Comparison of ENCODE assay signal across 21 cellular contexts in the genomic region with DNA sequence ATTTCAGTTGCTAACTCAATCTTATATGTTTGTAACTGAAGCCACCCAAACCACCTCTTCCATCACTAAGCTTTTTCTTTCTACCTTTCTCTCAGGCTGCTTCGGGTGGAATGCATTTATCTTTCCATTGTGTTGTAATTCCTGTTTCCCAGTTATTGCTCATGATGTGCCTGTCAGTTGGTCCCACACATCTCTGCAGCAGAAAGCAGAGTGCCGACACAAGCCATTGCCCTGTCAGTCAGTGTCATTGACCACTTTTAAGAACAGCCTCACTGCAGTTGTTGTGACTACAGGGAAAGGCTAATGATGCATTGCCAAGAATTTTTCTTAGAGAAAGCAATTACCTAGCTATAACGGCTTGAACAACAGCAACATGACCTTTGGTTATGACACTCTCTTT. TPM values are rescaled to one million over a fixed set of nuclear protein-coding genes. Genes with fewer than 3 reads are reported as not detected.
DNase-seq lines count a peak whose midpoint lies in the region; ATAC-seq, FAIRE-seq and TF ChIP-seq lines count a peak whose summit lies in the region.
"Had no signal": no experiment of that assay in that cellular context is flagged by ENCODE, and none has a peak within 500 bp of the region (broad histone marks: within the 10 kb centered on the region; RNA-seq: fewer than 3 reads in every experiment).

No MANE protein-coding gene starts in this region.

- no peaks in the 10 kb centered on the region for H3K9me3 Mint-ChIP-seq in GM23338
- H3K9me3 Mint-ChIP-seq: CD8-positive, alpha-beta T cell had no signal

- no peaks in the 10 kb centered on the region for H3K9me3 ChIP-seq in small intestine (ENCODE audit: control insufficient read depth, low read depth)
- H3K9me3 ChIP-seq: A549; BLaER1 treated with 17β-estradiol and CSF1 and Interleukin-3, amounts not matched to agents 10 nM and 100 nM; Caco-2 had no signal

- H3K4me1 Mint-ChIP-seq in GM23338, result no peaks in the 10 kb centered on the region
- H3K4me1 Mint-ChIP-seq: B cell had no signal

- no peaks in the 10 kb centered on the region for H3K36me3 Mint-ChIP-seq in GM23338 (ENCODE audit: low read depth)
- H3K36me3 Mint-ChIP-seq: CD8-positive, alpha-beta T cell had no signal

- no peaks in the 10 kb centered on the region for H3K27me3 Mint-ChIP-seq in GM23338 (ENCODE audit: insufficient read depth, low read depth, poor library complexity)
- H3K27me3 Mint-ChIP-seq: B cell; CD4-positive, alpha-beta T cell had no signal

- ATAC-seq in GM23338, result no peak
- no peak for ATAC-seq in HG03280 (IDR thresholded peaks at IDR 0.05; ENCODE audit: unreplicated experiment)
- ATAC-seq in HG03354 (IDR thresholded peaks at IDR 0.05; ENCODE audit: poor library complexity, severe bottlenecking, unreplicated experiment), result no peak
- ATAC-seq: A549; CD8-positive, alpha-beta T cell had no signal

- no peaks in the 10 kb centered on the region for H3F3A ChIP-seq in GM23338 (replicated peaks; ENCODE audit: low read depth)

- H2AFZ ChIP-seq in GM23338, result peak overlapping the region; percentile 66; the same call in 1 of the 2 replicates

- no peak overlapping the region for H3K27ac Mint-ChIP-seq in GM23338
- H3K27ac Mint-ChIP-seq: B cell; CD4-positive, alpha-beta T cell; CD8-positive, alpha-beta T cell had no signal

- no peak overlapping the region for H3K4me2 ChIP-seq in GM23338
- H3K4me2 ChIP-seq: A549; BLaER1 treated with 17β-estradiol and CSF1 and Interleukin-3, amounts not matched to agents 10 nM and 100 nM had no signal

- no peak overlapping the region for H3K4me3 Mint-ChIP-seq in GM23338
- H3K4me3 Mint-ChIP-seq: B cell; CD4-positive, alpha-beta T cell; CD8-positive, alpha-beta T cell had no signal

- H3K4me1 ChIP-seq in GM23338 (ENCODE audit: insufficient read depth), result no peaks in the 10 kb centered on the region
- no peaks in the 10 kb centered on the region for H3K4me1 ChIP-seq in small intestine (ENCODE audit: control insufficient read depth in 2 of 2, insufficient read depth in 1 of 2, low read depth in 1 of 2, low read length in 1 of 2)
- H3K4me1 ChIP-seq: A549; BLaER1 treated with 17β-estradiol and CSF1 and Interleukin-3, amounts not matched to agents 10 nM and 100 nM; Caco-2 had no signal

- TF ChIP-seq CTCF in GM23338 (conservative IDR thresholded peaks at IDR 0.05; ENCODE audit: low read depth in 2 of 2), result no peak

- no peaks in the 10 kb centered on the region for H3K79me2 ChIP-seq in GM23338 (replicated peaks; ENCODE audit: insufficient read depth)

- H3K36me3 ChIP-seq in GM23338 (ENCODE audit: insufficient read depth), result no peaks in the 10 kb centered on the region
- no peaks in the 10 kb centered on the region for H3K36me3 ChIP-seq in small intestine (ENCODE audit: control insufficient read depth in 2 of 2, insufficient read depth in 2 of 2, low read length in 2 of 2)
- H3K36me3 ChIP-seq: BLaER1 treated with 17β-estradiol and CSF1 and Interleukin-3, amounts not matched to agents 10 nM and 100 nM had no signal

- no peak for FAIRE-seq in small intestine (lab: Jason Lieb, UNC)
- FAIRE-seq: A549, G401.6, GM12891, GM19239 had no signal

- 16 to 55% (median 33%) methylated on average over 3 of the region's 3 CpGs for WGBS in small intestine, 3 donors

- no peaks in the 10 kb centered on the region for H4K20me1 ChIP-seq in GM23338 (replicated peaks; ENCODE audit: insufficient read depth)
- H4K20me1 ChIP-seq: BLaER1 treated with 17β-estradiol and CSF1 and Interleukin-3, amounts not matched to agents 10 nM and 100 nM had no signal

- DNase-seq in GM23338 (ENCODE audit: low spot score) (no peak), NCI-H748 treated with DMSO at 0.1 percent for 48 hours (lab: John Stamatoyannopoulos, UW) (peak; percentile 69), small intestine (peak; percentile 13)
- DNase-seq: AML-193; Caco-2; Calu3; CD4-positive, alpha-beta T cell; CD8-positive, alpha-beta T cell; DMS79 treated with DMSO at 0.1 percent for 48 hours; GF-D8 had no signal

- H3K4me3 ChIP-seq in GM23338, result no peak overlapping the region
- no peak overlapping the region for H3K4me3 ChIP-seq in small intestine (ENCODE audit: low read depth in 1 of 2, low read length in 2 of 2)
- H3K4me3 ChIP-seq: A549; BLaER1 treated with 17β-estradiol and CSF1 and Interleukin-3, amounts not matched to agents 10 nM and 100 nM had no signal

- H3K27ac ChIP-seq in GM23338 (ENCODE audit: low read depth) (no peak overlapping the region), small intestine (ENCODE audit: low read depth in 1 of 2, low read length in 1 of 2) (no peak overlapping the region)
- H3K27ac ChIP-seq: 22Rv1; A549; BLaER1 treated with 17β-estradiol and CSF1 and Interleukin-3, amounts not matched to agents 10 nM and 100 nM; C4-2B had no signal

- H3K27me3 ChIP-seq in GM23338 (ENCODE audit: insufficient read depth) (no peaks in the 10 kb centered on the region), small intestine (ENCODE audit: control insufficient read depth in 2 of 2, insufficient read depth in 2 of 2, low read length in 2 of 2) (no peaks in the 10 kb centered on the region)
- H3K27me3 ChIP-seq: BLaER1 treated with 17β-estradiol and CSF1 and Interleukin-3, amounts not matched to agents 10 nM and 100 nM had no signal

- no peaks in the 10 kb centered on the region for H3K9me2 ChIP-seq in GM23338 (ENCODE audit: insufficient read depth)

TF ChIP-seq in GM23338, 12 proteins besides CTCF, POLR2A, EP300 and RAD21 (continues in another document):
- TF ChIP-seq EZH2phosphoT487 (IDR thresholded peaks at IDR 0.05; ENCODE audit: unreplicated experiment), result no peak
- no peak for TF ChIP-seq NANOG (IDR thresholded peaks at IDR 0.05; ENCODE audit: borderline replicate concordance)
- no peak for TF ChIP-seq POLR2AphosphoS5 (IDR thresholded peaks at IDR 0.05; ENCODE audit: low read depth)
- no peak for TF ChIP-seq EZH2 (IDR thresholded peaks at IDR 0.05; ENCODE audit: low read depth, unreplicated experiment)
- no peak for TF ChIP-seq CREB1 (CRISPR knock-in tag; IDR thresholded peaks at IDR 0.05; ENCODE audit: low read depth)
- no peak for TF ChIP-seq ZNF462 (CRISPR knock-in tag; IDR thresholded peaks at IDR 0.05)

RNA-seq across cellular contexts. Expression of gene KCNJ3, which starts 24.8 kb away (rescaled TPM):
- 0.28 and 0.74 TPM in 2 replicates for total RNA-seq in GM23338 (2014; rRNA removed; shearing (Covaris generic))
- polyA plus RNA-seq in GM23338 (2016; fragmentation: Nextera tagmentation; extraction: Ambion mirVana) (0.05 and 0.19 TPM in 2 replicates), small intestine (1 to 10 TPM; 3.0 to 6.5 (median 4.9) TPM)
- total RNA-seq: A172; B cell; Caco-2; CD4-positive, alpha-beta T cell; CD8-positive, alpha-beta T cell had no signal
- polyA plus RNA-seq: A549 had no signal
